Comparison of ENCODE assay signal across 17 cellular contexts in the genomic region with DNA sequence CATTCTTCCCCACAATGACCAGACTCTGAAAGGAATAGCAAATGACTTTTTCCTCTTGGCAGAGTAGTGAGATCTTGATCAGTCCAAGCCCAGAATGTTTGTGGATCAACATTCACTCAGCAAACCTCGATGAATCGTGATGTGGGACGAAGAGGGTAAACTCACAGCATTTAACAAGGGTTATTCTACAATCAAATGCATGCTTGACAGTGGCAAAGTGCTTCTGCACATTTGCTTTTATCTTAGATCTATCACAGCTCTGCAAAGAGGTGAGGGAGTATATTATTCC. TPM values are rescaled to one million over a fixed set of nuclear protein-coding genes. Genes with fewer than 3 reads are reported as not detected.
DNase-seq lines count a peak whose midpoint lies in the region; ATAC-seq, FAIRE-seq and TF ChIP-seq lines count a peak whose summit lies in the region.
"Had no signal": no experiment of that assay in that cellular context is flagged by ENCODE, and none has a peak within 500 bp of the region (broad histone marks: within the 10 kb centered on the region; RNA-seq: fewer than 3 reads in every experiment).

No MANE protein-coding gene starts in this region.

- no peak overlapping the region for H3K27ac Mint-ChIP-seq in astrocyte (ENCODE audit: unreplicated experiment)
- H3K27ac Mint-ChIP-seq: CD14-positive monocyte, H9 had no signal

- H3K79me2 ChIP-seq in ACC112 (ENCODE audit: control insufficient read depth, insufficient read depth, low read length, unreplicated experiment) (no peaks in the 10 kb centered on the region), astrocyte (ENCODE audit: insufficient read depth, low read length) (no peaks in the 10 kb centered on the region)

- ATAC-seq in HG02623 (IDR thresholded peaks at IDR 0.05; ENCODE audit: unreplicated experiment), result no peak

- H3K9me3 Mint-ChIP-seq in astrocyte (ENCODE audit: unreplicated experiment), result peaks cover 1% of the 10 kb centered on the region
- H3K9me3 Mint-ChIP-seq: H9 had no signal

- H3K4me1 Mint-ChIP-seq in astrocyte (ENCODE audit: low read depth, unreplicated experiment), result peaks cover 29% of the 10 kb centered on the region
- H3K4me1 Mint-ChIP-seq: CD14-positive monocyte had no signal

- no peaks in the 10 kb centered on the region for H4K20me1 ChIP-seq in astrocyte (ENCODE audit: insufficient read depth, low read length)

- no peaks in the 10 kb centered on the region for H3K36me3 Mint-ChIP-seq in astrocyte (ENCODE audit: low read depth, unreplicated experiment)
- H3K36me3 Mint-ChIP-seq: CD14-positive monocyte had no signal

- peak overlapping the region; percentile 57 for H3K9ac ChIP-seq in astrocyte (ENCODE audit: low read length)

- 0 out of 2 replicates have a peak, but pooled peaks cover 3% of the 10 kb centered on the region for H3K27me3 ChIP-seq in ACC112 (ENCODE audit: insufficient read depth, low read length)
- H3K27me3 ChIP-seq in astrocyte (ENCODE audit: insufficient read depth, low read length), result no peaks in the 10 kb centered on the region
- H3K27me3 ChIP-seq in MG63, result no peaks in the 10 kb centered on the region

- H3K4me3 Mint-ChIP-seq in astrocyte (ENCODE audit: unreplicated experiment), result no peak overlapping the region
- H3K4me3 Mint-ChIP-seq: H9 had no signal

- H3K36me3 ChIP-seq in ACC112 (ENCODE audit: insufficient read depth, low read length) (no peaks in the 10 kb centered on the region), astrocyte (ENCODE audit: insufficient read depth, low read length) (no peaks in the 10 kb centered on the region), MG63 (no peaks in the 10 kb centered on the region)

- DNase-seq in HT1080 (ENCODE audit: low read depth) (peak; percentile 32), astrocyte (ENCODE audit: low read depth) (no peak), islet precursor cell (peak; percentile 7), GM19238 (ENCODE audit: insufficient read length, low spot score) (no peak), MG63 (no peak), mucosa of gallbladder (ENCODE audit: low spot score) (no peak)
- DNase-seq: DMS153, H9, NCI-H2029, NCI-H774 had no signal

- peak; percentile 56 for FAIRE-seq in astrocyte (lab: Jason Lieb, UNC)
- FAIRE-seq: A204.1 had no signal

- H3K27ac ChIP-seq in ACC112 (ENCODE audit: low read depth, low read length) (peak overlapping the region; percentile 66), astrocyte (ENCODE audit: low read depth, low read length) (peak overlapping the region; percentile 61)
- H3K27ac ChIP-seq: HL-60, PC-9, SK-N-MC had no signal

- H3K4me3 ChIP-seq in ACC112 (ENCODE audit: low read depth, low read length) (no peak overlapping the region), astrocyte (ENCODE audit: insufficient read depth, low read depth, low read length) (peak overlapping the region; percentile 24), MG63 (no peak overlapping the region)
- H3K4me3 ChIP-seq: PC-9, SK-N-MC had no signal

- H3K4me2 ChIP-seq in astrocyte (ENCODE audit: low read length), result peak overlapping the region; percentile 76
- H3K4me2 ChIP-seq: PC-9 had no signal

- peaks cover 16% of the 10 kb centered on the region for H3K27me3 Mint-ChIP-seq in astrocyte (ENCODE audit: low read depth, unreplicated experiment)

- no peaks in the 10 kb centered on the region for H3K9me3 ChIP-seq in astrocyte (ENCODE audit: insufficient read depth, low read depth, low read length)
- peaks cover 2% of the 10 kb centered on the region for H3K9me3 ChIP-seq in MG63

- H2AFZ ChIP-seq in ACC112 (ENCODE audit: low read length, unreplicated experiment) (no peak overlapping the region), astrocyte (ENCODE audit: low read depth, low read length) (no peak overlapping the region)
- H2AFZ ChIP-seq: PC-9 had no signal

- H3K4me1 ChIP-seq in ACC112 (ENCODE audit: control insufficient read depth, insufficient read depth, low read length, unreplicated experiment) (peaks cover 35% of the 10 kb centered on the region), astrocyte (ENCODE audit: insufficient read depth, low read length) (peaks cover 28% of the 10 kb centered on the region)

- no peak for TF ChIP-seq CTCF in astrocyte (IDR thresholded peaks at IDR 0.05; ENCODE audit: insufficient read depth, low read depth, low read length)

RNA-seq across cellular contexts. Expression of a gene that starts 31.8 kb away (rescaled TPM):
- total RNA-seq in HT1080 (2014; rRNA removed; shearing (Covaris generic)), result 0.13 and 0.14 TPM in 2 replicates
- 0.09 and 0.16 TPM in 2 replicates for polyA plus RNA-seq in HT1080 (2015; cell fraction: cytosol; rRNA removed)
- polyA plus RNA-seq in HT1080 (2015; cell fraction: nucleus; rRNA removed), result 0.75 and 1.4 TPM in 2 replicates
- 0.34 and 0.38 TPM in 2 replicates for total RNA-seq in astrocyte
- total RNA-seq in MG63 (2014; rRNA removed; shearing (Covaris generic); ENCODE audit: low replicate concordance), result not detected in 2 replicates
- 2.0 TPM for total RNA-seq in mucosa of gallbladder
- polyA plus RNA-seq: CD14-positive monocyte had no signal

Comparison
In these comparisons a context has a peak if more than half of its experiments do, and no peak if none do; other contexts are left out.
1. DNase-seq: peak in HT1080 (single experiment) and islet precursor cell (single experiment); none in astrocyte (single experiment), GM19238 (single experiment), MG63 (single experiment) and mucosa of gallbladder (single experiment).